ENCODE assay signal across 8 cellular contexts in genomic region chr12:94145231-94145979, GRCh38. TPM values are rescaled to one million over a fixed set of nuclear protein-coding genes. Genes with fewer than 3 reads are reported as not detected.
A peak's percentile ranks its signal among the peaks of the same experiment; 100 is the strongest.
DNase-seq lines count a peak whose midpoint lies in the region; ATAC-seq, FAIRE-seq and TF ChIP-seq lines count a peak whose summit lies in the region.

No MANE protein-coding gene starts in this region.

- intact Hi-C loops in K562 (cut with micrococcal nuclease) (loop anchor here (1.0 kb wide), 1 partner anchor 388 kb away; no protein-coding TSS in a partner anchor), left cardiac atrium (cut with DNase I) (loop anchor here in 1 of 2 donors (2.0 to 10.0 kb wide), 2 partner anchors 319 to 387 kb away; no protein-coding TSS in a partner anchor)

- no peak overlapping the region for H3K14ac ChIP-seq in neuronal stem cell (ENCODE audit: low read length)

- H3K9me2 ChIP-seq in Karpas-422 (replicated peaks; ENCODE audit: insufficient read depth, low read length), result no peaks in the 10 kb centered on the region

- no TSS peak for BruUV-seq in K562 (replicated peaks; lab: Mats Ljungman, UMichigan)

- H2BK12ac ChIP-seq in neuronal stem cell (ENCODE audit: low read length), result no peak overlapping the region

- H3K27me3 ChIP-seq in Karpas-422 (ENCODE audit: low read length), result peaks cover 3% of the 10 kb centered on the region; the same call in 1 of the 2 replicates
- peaks cover 7 to 61% of the 10 kb centered on the region in 2 experiments; a peak in 3 of 5 replicates for H3K27me3 ChIP-seq in K562 (ENCODE audit: control insufficient read depth in 2 of 2, insufficient read depth in 2 of 2, low read length in 2 of 2)
- H3K27me3 ChIP-seq in neuronal stem cell (ENCODE audit: control insufficient read depth in 3 of 3, insufficient read depth in 3 of 3, low read depth in 1 of 3, low read length in 3 of 3), result peaks cover 0 to 21% (median 17%) of the 10 kb centered on the region in 3 experiments

- no peaks in the 10 kb centered on the region for H3K79me2 ChIP-seq in Karpas-422 (ENCODE audit: low read length)
- no peaks in the 10 kb centered on the region for H3K79me2 ChIP-seq in K562 (ENCODE audit: control insufficient read depth, insufficient read depth, low read length)

- no peak overlapping the region for H2AFZ ChIP-seq in Karpas-422 (ENCODE audit: low read length)
- H2AFZ ChIP-seq in K562 (ENCODE audit: low read depth, low read length), result no peak overlapping the region
- H2AFZ ChIP-seq in neuronal stem cell (ENCODE audit: low read length), result peak overlapping the region; percentile 51

- no peak overlapping the region for H4K91ac ChIP-seq in neuronal stem cell (ENCODE audit: low read depth, low read length, poor library complexity)

- H3K4ac ChIP-seq in neuronal stem cell (ENCODE audit: low read length), result no peak overlapping the region

- H3K4me3 ChIP-seq in Karpas-422 (ENCODE audit: low read length) (no peak overlapping the region), K562 (no peak overlapping the region), neuronal stem cell (ENCODE audit: low read length in 2 of 2) (no peak overlapping the region)

- H3K23ac ChIP-seq in neuronal stem cell (ENCODE audit: low read depth, low read length, poor library complexity), result no peak overlapping the region

- TF ChIP-seq POLR2A in K562 (conservative IDR thresholded peaks at IDR 0.05), result no peak

- H3K4me1 ChIP-seq in Karpas-422 (ENCODE audit: low read length), result peaks cover 26% of the 10 kb centered on the region
- peaks cover 9 to 21% of the 10 kb centered on the region in 2 experiments; a peak in 4 of 5 replicates for H3K4me1 ChIP-seq in K562 (replicated peaks in 1 of 2; ENCODE audit: control insufficient read depth in 2 of 2, insufficient read depth in 2 of 2, low read length in 2 of 2)
- peaks cover 2% of the 10 kb centered on the region in 2 donors for H3K4me1 ChIP-seq in neuronal stem cell (ENCODE audit: control insufficient read depth in 2 of 2, insufficient read depth in 1 of 2, low read depth in 1 of 2, low read length in 2 of 2)

- H3K9me3 ChIP-seq in Karpas-422 (ENCODE audit: low read length) (no peaks in the 10 kb centered on the region), K562 (replicated peaks; ENCODE audit: control insufficient read depth, insufficient read depth, low read depth, low read length) (no peaks in the 10 kb centered on the region), neuronal stem cell (replicated peaks in 1 of 2; ENCODE audit: control insufficient read depth in 2 of 2, insufficient read depth in 1 of 2, low read depth in 1 of 2, low read length in 2 of 2) (no peaks in the 10 kb centered on the region)

- no peak for TF ChIP-seq EP300 in K562 (IDR thresholded peaks at IDR 0.05; ENCODE audit: low read length)

- POLR2A ChIA-PET in K562 (lab: Yijun Ruan, JAX), result interaction anchor here (0.7 to 1.5 kb wide), 3 partner anchors 12 to 76 kb away, joined by 3 to 4 read pairs (median 3); no protein-coding TSS in a partner anchor

- no peak overlapping the region for H2BK5ac ChIP-seq in neuronal stem cell (ENCODE audit: low read length)

- WGBS in K562 (ENCODE audit: insufficient coverage, low coverage, missing lambda C conversion rate), result 5% methylated on average over 12 of the region's 12 CpGs
- no CpG with 5 or more reads among the region's 12 CpGs for WGBS in neuronal stem cell (ENCODE audit: extremely low coverage in 2 of 2, insufficient read length in 2 of 2, insufficient replicate concordance in 1 of 2), 2 donors

- FAIRE-seq in K562 (lab: Jason Lieb, UNC), result peak; percentile 56

- H3K9ac ChIP-seq in Karpas-422 (ENCODE audit: low read length), result no peak overlapping the region
- no peak overlapping the region for H3K9ac ChIP-seq in K562 (ENCODE audit: insufficient read depth in 1 of 2, low read depth in 2 of 2, low read length in 2 of 2)
- H3K9ac ChIP-seq in neuronal stem cell (ENCODE audit: low read depth, low read length, poor library complexity), result no peak overlapping the region

- no peak overlapping the region for H2BK120ac ChIP-seq in neuronal stem cell (ENCODE audit: low read depth, low read length)

- peak; percentile 41 to 63 (median 45); a peak in 5 of 6 replicates for TF ChIP-seq CTCF in K562 (IDR thresholded peaks at IDR 0.05 in 2 of 3, conservative IDR thresholded peaks at IDR 0.05 in 1 of 3; ENCODE audit: insufficient read depth in 2 of 3, low read depth in 1 of 3, low read length in 3 of 3)
- TF ChIP-seq CTCF in GM13976 (IDR thresholded peaks at IDR 0.05; ENCODE audit: borderline replicate concordance, control extremely low read depth, extremely low read depth, insufficient read depth, missing control alignments), result no peak

- TF ChIP-seq RAD21 in K562 (CRISPR knock-in tag; conservative IDR thresholded peaks at IDR 0.05 in 1 of 2, IDR thresholded peaks at IDR 0.05 in 1 of 2), result peak; percentile 60 to 83

- no peak overlapping the region for H3K27ac ChIP-seq in Karpas-422 (ENCODE audit: low read length)
- no peak overlapping the region for H3K27ac ChIP-seq in K562 (ENCODE audit: extremely low read depth, low read depth, low read length)
- no peak overlapping the region for H3K27ac ChIP-seq in neuronal stem cell (replicated peaks; ENCODE audit: low read length)

- in situ Hi-C loops in K562 (cut with MboI), result no loop called here
- in situ Hi-C loops in GM13976 (cut with MboI; ENCODE audit: low sequenced_read_pairs, unreplicated experiment), result loop anchor here (10.0 to 25.0 kb wide), 2 partner anchors 289 to 742 kb away; no protein-coding TSS in a partner anchor

- H3K79me1 ChIP-seq in neuronal stem cell (ENCODE audit: low read depth, low read length), result no peaks in the 10 kb centered on the region

- no peak overlapping the region for H3K4me2 ChIP-seq in Karpas-422 (ENCODE audit: low read depth, low read length, poor library complexity, severe bottlenecking)
- no peak overlapping the region for H3K4me2 ChIP-seq in K562 (ENCODE audit: insufficient read depth, low read length)
- H3K4me2 ChIP-seq in neuronal stem cell (ENCODE audit: insufficient read depth, low read length, poor library complexity, severe bottlenecking), result no peak overlapping the region

- H2AK5ac ChIP-seq in neuronal stem cell (ENCODE audit: low read depth, low read length), result no peak overlapping the region

- no peaks in the 10 kb centered on the region for H3K36me3 ChIP-seq in Karpas-422 (ENCODE audit: insufficient read depth, low read length)
- H3K36me3 ChIP-seq in K562 (ENCODE audit: control insufficient read depth, insufficient read depth, low read length), result no peaks in the 10 kb centered on the region
- H3K36me3 ChIP-seq in neuronal stem cell (replicated peaks in 1 of 2; ENCODE audit: control insufficient read depth in 2 of 2, insufficient read depth in 2 of 2, low read length in 2 of 2), result no peaks in the 10 kb centered on the region

- H2BK15ac ChIP-seq in neuronal stem cell (ENCODE audit: low read length), result no peak overlapping the region

- no peak overlapping the region for H3K18ac ChIP-seq in neuronal stem cell (ENCODE audit: low read length)

- DNase-seq in Daoy (ENCODE audit: low read depth) (peak; percentile 36), Karpas-422 (peak; percentile 55), K562 (ENCODE audit: extremely low read depth in 1 of 4, low spot score in 3 of 4) (peak; percentile 23 to 47 (median 32)), neuronal stem cell (ENCODE audit: low spot score) (no peak), GM13976 (ENCODE audit: low spot score) (no peak), left cardiac atrium (no peak)

- ATAC-seq in K562 (peak; percentile 58), GM21526 (IDR thresholded peaks at IDR 0.05; ENCODE audit: low FRiP score, unreplicated experiment) (no peak), left cardiac atrium (no peak), GM18858 (IDR thresholded peaks at IDR 0.05; ENCODE audit: unreplicated experiment) (no peak)

- H4K8ac ChIP-seq in neuronal stem cell (ENCODE audit: low read depth, low read length), result no peak overlapping the region

- no peaks in the 10 kb centered on the region for H3K9me1 ChIP-seq in K562 (ENCODE audit: control insufficient read depth, insufficient read depth, low read length)

- peaks cover 13% of the 10 kb centered on the region; the same call in 1 of the 2 replicates for H4K20me1 ChIP-seq in Karpas-422 (ENCODE audit: insufficient read depth, low read depth, low read length)
- no peaks in the 10 kb centered on the region for H4K20me1 ChIP-seq in K562 (replicated peaks; ENCODE audit: control insufficient read depth, insufficient read depth, low read length)

- CTCF ChIA-PET in K562 (lab: Yijun Ruan, JAX; ENCODE audit: low intra/inter-chr PET ratio), result interaction anchor here (2.9 kb wide), 1 partner anchor 388 kb away, joined by 15 read pairs; no protein-coding TSS in a partner anchor

RNA-seq across cellular contexts. Expression of gene PLXNC1, which starts 3.0 kb away (rescaled TPM):
- 2.1 and 4.0 TPM in 2 replicates for total RNA-seq in Daoy (2014; rRNA removed; shearing (Covaris generic))
- total RNA-seq in Karpas-422 (2014; rRNA removed; shearing (Covaris generic); ENCODE audit: low replicate concordance), result 7.9 and 11.9 TPM in 2 replicates
- 0.32 and 0.37 TPM in 2 replicates for total RNA-seq in K562 (2011; cell fraction: chromatin; rRNA removed; ENCODE audit: low replicate concordance)
- under 0.01 TPM in 1 of 2 replicates, not detected in the other for total RNA-seq in K562 (2011; cell fraction: nucleolus; rRNA removed)
- total RNA-seq in K562 (2011; cell fraction: nucleoplasm; rRNA removed), result 0.23 and 0.29 TPM in 2 replicates
- 0.14 and 0.16 TPM in 2 replicates for total RNA-seq in K562 (2014; rRNA removed)
- total RNA-seq in K562 (2014; rRNA removed; fragmentation: Illumina TruSeq; extraction: Trizol), result 0.18 and 0.45 TPM in 2 replicates
- total RNA-seq in K562 (2015; rRNA removed; fragmentation: Illumina TruSeq; extraction: Trizol), result 0.30 and 0.87 TPM in 2 replicates
- total RNA-seq in K562 (2021), result 0.33 and 0.42 TPM in 2 replicates
- polyA plus RNA-seq in K562 (2011; rRNA removed), result 0.12 and 0.53 TPM in 2 replicates
- 0.01 and 0.25 TPM in 2 replicates for polyA plus RNA-seq in K562 (2011; cell fraction: cytosol; rRNA removed)
- polyA plus RNA-seq in K562 (2011; cell fraction: nucleus; rRNA removed), result 0.14 and 0.77 TPM in 2 replicates
- 0.59 and 1.0 TPM in 2 replicates for polyA plus RNA-seq in K562 (2012)
- 0.21 and 0.44 TPM in 2 replicates for polyA plus RNA-seq in K562 (2014; fragmentation: Illumina TruSeq; extraction: Trizol)
- under 1 TPM; 0.28 to 0.55 TPM for polyA plus RNA-seq in K562 (2014; fragmentation: Nextera tagmentation; extraction: Ambion mirVana)
- 0.08 TPM in 2 replicates for polyA plus RNA-seq in K562 (2014; rRNA removed)
- 0.12 and 1.7 TPM in 2 replicates for polyA minus RNA-seq in K562 (2011; rRNA and poly(A)+ RNA removed)
- 0.76 TPM in 1 of 2 replicates, not detected in the other for polyA minus RNA-seq in K562 (2011; cell fraction: cytosol; rRNA and poly(A)+ RNA removed)
- under 0.01 and 1.2 TPM in 2 replicates for polyA minus RNA-seq in K562 (2011; cell fraction: nucleus; rRNA and poly(A)+ RNA removed)
- polyA plus RNA-seq in neuronal stem cell (2013, experiment 1 of 2), result 4.4 TPM
- 4.7 TPM for polyA plus RNA-seq in neuronal stem cell (2013, experiment 2 of 2)
- total RNA-seq in left cardiac atrium, result 1 to 10 TPM; 3.2 to 4.1 TPM

Comparison
In these comparisons a context has a peak if more than half of its experiments do, and no peak if none do; other contexts are left out.
1. DNase-seq: peak in Daoy (single experiment), Karpas-422 (single experiment) and K562 (4 of 4); none in neuronal stem cell (single experiment), GM13976 (single experiment) and left cardiac atrium (single experiment).